In the genomic region with DNA sequence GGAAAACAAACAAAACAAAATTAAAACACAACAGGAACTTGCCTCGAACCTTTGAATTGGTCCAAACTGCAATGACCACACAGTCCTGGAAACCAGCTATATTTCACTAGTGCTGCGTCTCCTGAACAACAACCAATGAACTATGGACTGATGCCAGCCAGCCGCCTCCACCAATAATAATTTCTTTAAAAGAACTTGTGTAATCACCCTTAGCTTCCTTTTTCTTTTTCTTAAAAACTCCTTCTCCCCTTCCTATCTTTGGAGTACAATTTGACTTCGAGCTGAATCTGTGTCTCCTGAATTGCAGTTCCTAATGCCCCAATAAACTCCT, we compare ENCODE assay signal across 15 cellular contexts. TPM values are rescaled to one million over a fixed set of nuclear protein-coding genes. Genes with fewer than 3 reads are reported as not detected.
A peak's percentile ranks its signal among the peaks of the same experiment; 100 is the strongest.
DNase-seq lines count a peak whose midpoint lies in the region; ATAC-seq and TF ChIP-seq lines count a peak whose summit lies in the region.
"Had no signal": no experiment of that assay in that cellular context is flagged by ENCODE, and none has a peak within 500 bp of the region (broad histone marks: within the 10 kb centered on the region; RNA-seq: fewer than 3 reads in every experiment).

No MANE protein-coding gene starts in this region.

- peak overlapping the region; percentile 12; the same call in 1 of the 2 replicates for H2AFZ ChIP-seq in KMS-11 (ENCODE audit: low read depth)

- CTCF ChIA-PET in activated CD4-positive, alpha-beta T cell treated with anti-CD3 and anti-CD28 coated beads, Interleukin-2, amount 10 ng/mL, durations not matched to agents 7 days and 5 days (lab: Charles Lee), result interaction anchor here (1.0 to 2.0 kb wide), 5 partner anchors 11 to 785 kb away, joined by 3 to 8 read pairs (median 4); no protein-coding TSS in a partner anchor

- H3K9ac ChIP-seq in KMS-11, result no peak overlapping the region

- H3K27me3 Mint-ChIP-seq in activated CD4-positive, alpha-beta T cell treated with anti-CD3 and anti-CD28 coated beads, Interleukin-2, amount 10 ng/mL, durations not matched to agents 7 days and 5 days, result no peaks in the 10 kb centered on the region
- H3K27me3 Mint-ChIP-seq in activated naive CD8-positive, alpha-beta T cell treated with anti-CD3 and anti-CD28 coated beads for 36 hours, result no peaks in the 10 kb centered on the region
- H3K27me3 Mint-ChIP-seq in osteocyte (ENCODE audit: unreplicated experiment), result peaks cover 12% of the 10 kb centered on the region

- no peak overlapping the region for H3K4me2 ChIP-seq in KMS-11

- H3K4me1 ChIP-seq in KMS-11 (ENCODE audit: low read depth, poor library complexity, severe bottlenecking) (peaks cover 15% of the 10 kb centered on the region), upper lobe of right lung (peaks cover 8% of the 10 kb centered on the region)
- H3K4me1 ChIP-seq: psoas muscle had no signal

- H3K27ac ChIP-seq in KMS-11, result no peak overlapping the region
- no peak overlapping the region for H3K27ac ChIP-seq in upper lobe of right lung

- H3K4me3 ChIP-seq in KMS-11 (IDR thresholded peaks at IDR 0.05; ENCODE audit: insufficient read depth, low read depth, low read length), result no peak overlapping the region
- no peak overlapping the region for H3K4me3 ChIP-seq in upper lobe of right lung

- H3K27ac Mint-ChIP-seq in activated CD4-positive, alpha-beta T cell treated with anti-CD3 and anti-CD28 coated beads, Interleukin-2, amount 10 ng/mL, durations not matched to agents 7 days and 5 days, result peak overlapping the region; percentile 71
- peak overlapping the region; percentile 49 for H3K27ac Mint-ChIP-seq in activated naive CD8-positive, alpha-beta T cell treated with anti-CD3 and anti-CD28 coated beads for 36 hours
- H3K27ac Mint-ChIP-seq in osteocyte (ENCODE audit: unreplicated experiment), result no peak overlapping the region

- POLR2A ChIA-PET in activated CD4-positive, alpha-beta T cell treated with anti-CD3 and anti-CD28 coated beads, Interleukin-2, amount 10 ng/mL, durations not matched to agents 7 days and 5 days (lab: Charles Lee), result interaction anchor here (0.6 to 0.9 kb wide), 2 partner anchors 13 to 145 kb away, joined by 3 read pairs; no protein-coding TSS in a partner anchor

- peaks cover 2% of the 10 kb centered on the region for H3K9me3 Mint-ChIP-seq in activated CD4-positive, alpha-beta T cell treated with anti-CD3 and anti-CD28 coated beads, Interleukin-2, amount 10 ng/mL, durations not matched to agents 7 days and 5 days
- H3K9me3 Mint-ChIP-seq in activated naive CD8-positive, alpha-beta T cell treated with anti-CD3 and anti-CD28 coated beads for 36 hours, result no peaks in the 10 kb centered on the region
- no peaks in the 10 kb centered on the region for H3K9me3 Mint-ChIP-seq in osteocyte (ENCODE audit: unreplicated experiment)

- DNase-seq in activated CD4-positive, alpha-beta T cell treated with anti-CD3 and anti-CD28 coated beads, Interleukin-2, amount 10 ng/mL, durations not matched to agents 7 days and 5 days, result no peak
- DNase-seq in activated CD4-positive, alpha-beta T cell treated with anti-CD3 and anti-CD28 coated beads, Interleukin-2, amount 50 U/mL, for 48 hours, result no peak
- no peak for DNase-seq in activated naive CD8-positive, alpha-beta T cell treated with anti-CD3 and anti-CD28 coated beads for 36 hours
- DNase-seq in osteocyte (ENCODE audit: extremely low spot score, unreplicated experiment) (no peak), GM20000 (ENCODE audit: low spot score) (no peak), hippocampal formation (lab: John Stamatoyannopoulos, UW) (no peak), upper lobe of right lung (no peak)
- DNase-seq: DMS153; mesendoderm; NCI-H1417 treated with DMSO at 0.1 percent for 48 hours; NCI-H446 treated with DMSO at 0.1 percent for 48 hours; psoas muscle; stimulated activated CD8-positive, alpha-beta memory T cell treated with anti-CD3 and anti-CD28 coated beads, Interleukin-4, amount 100 ng/mL, for 48 hours had no signal

- intact Hi-C loops in upper lobe of right lung (cut with DNase I), result no loop called here

- H4K20me1 ChIP-seq in KMS-11 (ENCODE audit: insufficient read depth), result no peaks in the 10 kb centered on the region

- no peaks in the 10 kb centered on the region for H3K36me3 ChIP-seq in KMS-11 (ENCODE audit: insufficient read depth)
- H3K36me3 ChIP-seq in upper lobe of right lung, result peaks cover 2% of the 10 kb centered on the region

- H3K9me3 ChIP-seq in upper lobe of right lung, result no peaks in the 10 kb centered on the region
- H3K9me3 ChIP-seq: psoas muscle, upper lobe of left lung had no signal

- peaks cover 25% of the 10 kb centered on the region for H3K4me1 Mint-ChIP-seq in activated CD4-positive, alpha-beta T cell treated with anti-CD3 and anti-CD28 coated beads, Interleukin-2, amount 10 ng/mL, durations not matched to agents 7 days and 5 days
- H3K4me1 Mint-ChIP-seq in activated naive CD8-positive, alpha-beta T cell treated with anti-CD3 and anti-CD28 coated beads for 36 hours, result peaks cover 17% of the 10 kb centered on the region
- H3K4me1 Mint-ChIP-seq in osteocyte (ENCODE audit: unreplicated experiment), result peaks cover 18% of the 10 kb centered on the region

- peak overlapping the region; percentile 59 for H3K4me3 Mint-ChIP-seq in activated CD4-positive, alpha-beta T cell treated with anti-CD3 and anti-CD28 coated beads, Interleukin-2, amount 10 ng/mL, durations not matched to agents 7 days and 5 days
- H3K4me3 Mint-ChIP-seq in activated naive CD8-positive, alpha-beta T cell treated with anti-CD3 and anti-CD28 coated beads for 36 hours, result peak overlapping the region; percentile 65
- peak overlapping the region; percentile 55 for H3K4me3 Mint-ChIP-seq in osteocyte (ENCODE audit: unreplicated experiment)

- H3K27me3 ChIP-seq in KMS-11 (ENCODE audit: insufficient read depth, low read depth) (no peaks in the 10 kb centered on the region), upper lobe of right lung (no peaks in the 10 kb centered on the region)
- H3K27me3 ChIP-seq: upper lobe of left lung had no signal

- TF ChIP-seq CTCF in KMS-11 (conservative IDR thresholded peaks at IDR 0.05; ENCODE audit: low read depth, low read length) (no peak), osteocyte (IDR thresholded peaks at IDR 0.05) (no peak), GM20000 (IDR thresholded peaks at IDR 0.05; ENCODE audit: extremely low read depth, missing control alignments) (no peak), upper lobe of right lung (IDR thresholded peaks at IDR 0.05) (no peak)

- no peak for ATAC-seq in upper lobe of right lung
- ATAC-seq: psoas muscle had no signal

- H3K36me3 Mint-ChIP-seq in activated CD4-positive, alpha-beta T cell treated with anti-CD3 and anti-CD28 coated beads, Interleukin-2, amount 10 ng/mL, durations not matched to agents 7 days and 5 days (ENCODE audit: low read depth), result peaks cover 26% of the 10 kb centered on the region
- peaks cover 26% of the 10 kb centered on the region for H3K36me3 Mint-ChIP-seq in activated naive CD8-positive, alpha-beta T cell treated with anti-CD3 and anti-CD28 coated beads for 36 hours
- H3K36me3 Mint-ChIP-seq in osteocyte (ENCODE audit: unreplicated experiment), result peaks cover 8% of the 10 kb centered on the region

- H3K79me2 ChIP-seq in KMS-11 (ENCODE audit: insufficient read depth, low read depth), result peaks cover 17% of the 10 kb centered on the region; the same call in 1 of the 2 replicates

RNA-seq across cellular contexts. Expression of gene CXXC1, which starts 1.6 kb away (rescaled TPM):
- total RNA-seq in activated CD4-positive, alpha-beta T cell treated with anti-CD3 and anti-CD28 coated beads, Interleukin-2, amount 10 ng/mL, durations not matched to agents 7 days and 5 days, result 100 to 1,000 TPM; 125 to 139 TPM
- 10 to 100 TPM; 97.0 to 97.2 TPM for total RNA-seq in activated naive CD8-positive, alpha-beta T cell treated with anti-CD3 and anti-CD28 coated beads for 36 hours
- total RNA-seq in osteocyte (70.2 and 82.2 TPM in 2 replicates), upper lobe of right lung (75.9 TPM)

RNA-seq across cellular contexts. Expression of gene MBD1, which starts 7.7 kb away (rescaled TPM):
- 10 to 100 TPM; 91.6 to 96.2 TPM for total RNA-seq in activated CD4-positive, alpha-beta T cell treated with anti-CD3 and anti-CD28 coated beads, Interleukin-2, amount 10 ng/mL, durations not matched to agents 7 days and 5 days
- total RNA-seq in activated naive CD8-positive, alpha-beta T cell treated with anti-CD3 and anti-CD28 coated beads for 36 hours, result 10 to 100 TPM; 65.6 to 69.9 TPM
- total RNA-seq in osteocyte (69.9 and 74.2 TPM in 2 replicates), upper lobe of right lung (56.3 TPM)

RNA-seq across cellular contexts. Expression of gene CFAP53, which starts 22.8 kb away (rescaled TPM):
- under 1 TPM; 0.50 to 0.56 TPM for total RNA-seq in activated CD4-positive, alpha-beta T cell treated with anti-CD3 and anti-CD28 coated beads, Interleukin-2, amount 10 ng/mL, durations not matched to agents 7 days and 5 days
- total RNA-seq in activated naive CD8-positive, alpha-beta T cell treated with anti-CD3 and anti-CD28 coated beads for 36 hours, result under 1 TPM; 0.14 to 0.54 TPM
- total RNA-seq in osteocyte, result 0.39 and 0.78 TPM in 2 replicates
- total RNA-seq in upper lobe of right lung, result not detected
